Comparison of ENCODE assay signal across 16 cellular contexts in genomic region chr20:57243480-57244220, GRCh38. TPM values are rescaled to one million over a fixed set of nuclear protein-coding genes. Genes with fewer than 3 reads are reported as not detected.
DNase-seq lines count a peak whose midpoint lies in the region; ATAC-seq, FAIRE-seq and TF ChIP-seq lines count a peak whose summit lies in the region.
"Had no signal": no experiment of that assay in that cellular context is flagged by ENCODE, and none has a peak within 500 bp of the region (broad histone marks: within the 10 kb centered on the region; RNA-seq: fewer than 3 reads in every experiment).

No MANE protein-coding gene starts in this region.

- H4K20me1 ChIP-seq in keratinocyte (ENCODE audit: control insufficient read depth, extremely low read depth, insufficient read depth, low read length), result no peaks in the 10 kb centered on the region

- H3K9me3 Mint-ChIP-seq in type B pancreatic cell, result peaks cover 13% of the 10 kb centered on the region
- H3K9me3 Mint-ChIP-seq: activated CD4-positive, alpha-beta memory T cell treated with anti-CD3 and anti-CD28 coated beads, Interleukin-2, amount 10 ng/mL, durations not matched to agents 7 days and 5 days; activated T-helper 1 cell treated with anti-CD3 and anti-CD28 coated beads, Interleukin-12 subunit alpha, Interleukin-12 subunit beta, Interleukin-2, Interleukin-4 antibody, amounts not matched to agents 30 ng/mL and 10 ng/mL and 1 ng/mL, durations not matched to agents 14 hours and 24 hours and 36 hours had no signal

- H3K9ac ChIP-seq in keratinocyte (ENCODE audit: control insufficient read depth, extremely low read depth, insufficient read depth, low read length), result no peak overlapping the region

- H3K9me3 ChIP-seq in RWPE2 (ENCODE audit: severe bottlenecking), result no peaks in the 10 kb centered on the region
- peaks cover 2% of the 10 kb centered on the region for H3K9me3 ChIP-seq in keratinocyte (ENCODE audit: control insufficient read depth, low read depth, low read length)
- H3K9me3 ChIP-seq: adrenal gland had no signal

- H3K79me2 ChIP-seq in keratinocyte (ENCODE audit: control insufficient read depth, insufficient read depth, low read length), result no peaks in the 10 kb centered on the region

- H3K4me3 Mint-ChIP-seq in type B pancreatic cell, result peak overlapping the region; percentile 34
- H3K4me3 Mint-ChIP-seq: activated CD4-positive, alpha-beta memory T cell treated with anti-CD3 and anti-CD28 coated beads, Interleukin-2, amount 10 ng/mL, durations not matched to agents 7 days and 5 days; activated T-helper 1 cell treated with anti-CD3 and anti-CD28 coated beads, Interleukin-12 subunit alpha, Interleukin-12 subunit beta, Interleukin-2, Interleukin-4 antibody, amounts not matched to agents 30 ng/mL and 10 ng/mL and 1 ng/mL, durations not matched to agents 14 hours and 24 hours and 36 hours; CD4-positive, CD25-positive, alpha-beta regulatory T cell had no signal

- peaks cover 41% of the 10 kb centered on the region for H3K36me3 Mint-ChIP-seq in type B pancreatic cell
- H3K36me3 Mint-ChIP-seq: CD4-positive, CD25-positive, alpha-beta regulatory T cell had no signal

- DNase-seq in SIG-M5 treated with dmso at 0.1 percent for 504 hours (lab: John Stamatoyannopoulos, UW; ENCODE audit: unreplicated experiment) (peak; percentile 93), SIG-M5 (lab: John Stamatoyannopoulos, UW) (no peak), RWPE2 (ENCODE audit: low spot score) (no peak), keratinocyte (ENCODE audit: low read depth, low spot score) (no peak), type B pancreatic cell (ENCODE audit: extremely low spot score, unreplicated experiment) (no peak), T-helper 2 cell (no peak)
- DNase-seq: activated CD4-positive, alpha-beta memory T cell treated with anti-CD3 and anti-CD28 coated beads, Interleukin-2, amount 10 ng/mL, durations not matched to agents 7 days and 5 days; CD4-positive, CD25-positive, alpha-beta regulatory T cell; MG63; NCI-H2081 had no signal

- peak overlapping the region; percentile 61 for H2AFZ ChIP-seq in keratinocyte (ENCODE audit: control insufficient read depth, low read length)

- no peaks in the 10 kb centered on the region for H3K9me1 ChIP-seq in keratinocyte (ENCODE audit: control insufficient read depth, extremely low read depth, insufficient read depth, low read length)

- H3K27ac ChIP-seq in RWPE2 (ENCODE audit: poor library complexity, severe bottlenecking) (no peak overlapping the region), keratinocyte (ENCODE audit: control insufficient read depth, insufficient read depth, low read length) (no peak overlapping the region)
- H3K27ac ChIP-seq: adrenal gland, SK-N-MC had no signal

- H3K27me3 ChIP-seq in RWPE2 (ENCODE audit: insufficient read depth, poor library complexity, severe bottlenecking) (no peaks in the 10 kb centered on the region), keratinocyte (ENCODE audit: control insufficient read depth, extremely low read depth, insufficient read depth, low read length) (peaks cover 14% of the 10 kb centered on the region)
- H3K27me3 ChIP-seq: adrenal gland, MG63 had no signal

- no peak overlapping the region for H3K4me3 ChIP-seq in RWPE2 (ENCODE audit: severe bottlenecking)
- H3K4me3 ChIP-seq in keratinocyte (ENCODE audit: control insufficient read depth in 2 of 3, extremely low read depth in 1 of 3, insufficient read depth in 2 of 3, low read depth in 1 of 3, low read length in 3 of 3), result no peak overlapping the region
- H3K4me3 ChIP-seq: adrenal gland, MG63, SK-N-MC had no signal

- peak overlapping the region; percentile 35 for H3K4me2 ChIP-seq in keratinocyte (ENCODE audit: control insufficient read depth, extremely low read depth, insufficient read depth, low read depth, low read length)

- ATAC-seq in RWPE2 (ENCODE audit: low read depth) (peak; percentile 81), GM19023 (IDR thresholded peaks at IDR 0.05; ENCODE audit: unreplicated experiment) (no peak), GM19463 (IDR thresholded peaks at IDR 0.05; ENCODE audit: unreplicated experiment) (no peak)

- peak overlapping the region; percentile 55 for H3K27ac Mint-ChIP-seq in type B pancreatic cell
- H3K27ac Mint-ChIP-seq: activated CD4-positive, alpha-beta memory T cell treated with anti-CD3 and anti-CD28 coated beads, Interleukin-2, amount 10 ng/mL, durations not matched to agents 7 days and 5 days; activated T-helper 1 cell treated with anti-CD3 and anti-CD28 coated beads, Interleukin-12 subunit alpha, Interleukin-12 subunit beta, Interleukin-2, Interleukin-4 antibody, amounts not matched to agents 30 ng/mL and 10 ng/mL and 1 ng/mL, durations not matched to agents 14 hours and 24 hours and 36 hours; CD4-positive, CD25-positive, alpha-beta regulatory T cell had no signal

- H3K27me3 Mint-ChIP-seq in type B pancreatic cell, result no peaks in the 10 kb centered on the region

- H3K4me1 ChIP-seq in RWPE2 (ENCODE audit: insufficient read depth, poor library complexity, severe bottlenecking), result no peaks in the 10 kb centered on the region
- H3K4me1 ChIP-seq in keratinocyte (ENCODE audit: control insufficient read depth, extremely low read depth, insufficient read depth, low read length), result peaks cover 9% of the 10 kb centered on the region
- H3K4me1 ChIP-seq: adrenal gland had no signal

- H3K36me3 ChIP-seq in RWPE2 (ENCODE audit: low read depth), result no peaks in the 10 kb centered on the region
- H3K36me3 ChIP-seq in keratinocyte (ENCODE audit: control insufficient read depth in 2 of 2, extremely low read depth in 1 of 2, insufficient read depth in 2 of 2, low read length in 2 of 2), result no peaks in the 10 kb centered on the region
- H3K36me3 ChIP-seq: adrenal gland, MG63 had no signal

- H3K4me1 Mint-ChIP-seq in type B pancreatic cell (ENCODE audit: unreplicated experiment), result peaks cover 56% of the 10 kb centered on the region
- H3K4me1 Mint-ChIP-seq: activated CD4-positive, alpha-beta memory T cell treated with anti-CD3 and anti-CD28 coated beads, Interleukin-2, amount 10 ng/mL, durations not matched to agents 7 days and 5 days; CD4-positive, CD25-positive, alpha-beta regulatory T cell had no signal

- FAIRE-seq in keratinocyte (lab: Jason Lieb, UNC), result peak; percentile 32
- FAIRE-seq: A204.1 had no signal

- no peak for TF ChIP-seq CTCF in RWPE2 (IDR thresholded peaks at IDR 0.05; ENCODE audit: poor library complexity, severe bottlenecking)
- TF ChIP-seq CTCF in keratinocyte (optimal IDR thresholded peaks at IDR 0.05 in 1 of 3, IDR thresholded peaks at IDR 0.05 in 1 of 3, conservative IDR thresholded peaks at IDR 0.05 in 1 of 3; ENCODE audit: extremely low read depth in 1 of 3, insufficient read depth in 2 of 3, low read length in 3 of 3), result peak in 2 of 3 experiments; percentile 13 to 29
- TF ChIP-seq CTCF in type B pancreatic cell (conservative IDR thresholded peaks at IDR 0.05), result no peak

- dilution Hi-C loops in keratinocyte (cut with MboI; ENCODE audit: extremely low pct_ligation_motif_present, low sequenced_read_pairs), result no loop called here

RNA-seq across cellular contexts. Expression of gene BMP7, which starts 22.8 kb away (rescaled TPM):
- 0.29 to 1.1 TPM in 2 of 3 replicates, not detected in the other for polyA plus RNA-seq in keratinocyte
- polyA plus RNA-seq in keratinocyte (2011; ENCODE audit: low read depth), result 0.76 TPM
- polyA plus RNA-seq in keratinocyte (2011; cell fraction: cytosol; rRNA removed), result 0.38 and 0.44 TPM in 2 replicates
- 0.37 and 1.2 TPM in 2 replicates for polyA plus RNA-seq in keratinocyte (2011; cell fraction: nucleus; rRNA removed)
- 0.11 and 0.97 TPM in 2 replicates for polyA plus RNA-seq in keratinocyte (2012; ENCODE audit: low replicate concordance)
- polyA minus RNA-seq in keratinocyte, result 0.54 to 3.0 TPM in 2 of 3 replicates, not detected in the other
- polyA minus RNA-seq in keratinocyte (2011; cell fraction: cytosol; rRNA and poly(A)+ RNA removed), result 1.3 TPM
- 0.53 and 1.3 TPM in 2 replicates for polyA minus RNA-seq in keratinocyte (2011; cell fraction: nucleus; rRNA and poly(A)+ RNA removed)
- 115 and 287 TPM in 2 replicates for total RNA-seq in type B pancreatic cell (ENCODE audit: low replicate concordance)
- total RNA-seq: activated CD4-positive, alpha-beta memory T cell treated with anti-CD3 and anti-CD28 coated beads, Interleukin-2, amount 10 ng/mL, durations not matched to agents 7 days and 5 days; CD4-positive, CD25-positive, alpha-beta regulatory T cell had no signal
- polyA plus RNA-seq: CD4-positive, CD25-positive, alpha-beta regulatory T cell had no signal

Comparison
In these comparisons a context has a peak if more than half of its experiments do, and no peak if none do; other contexts are left out.
1. CTCF ChIP-seq: peak in keratinocyte (2 of 3); none in RWPE2 (single experiment) and type B pancreatic cell (single experiment).